ENCODE assay signal across 15 cellular contexts in the genomic region with DNA sequence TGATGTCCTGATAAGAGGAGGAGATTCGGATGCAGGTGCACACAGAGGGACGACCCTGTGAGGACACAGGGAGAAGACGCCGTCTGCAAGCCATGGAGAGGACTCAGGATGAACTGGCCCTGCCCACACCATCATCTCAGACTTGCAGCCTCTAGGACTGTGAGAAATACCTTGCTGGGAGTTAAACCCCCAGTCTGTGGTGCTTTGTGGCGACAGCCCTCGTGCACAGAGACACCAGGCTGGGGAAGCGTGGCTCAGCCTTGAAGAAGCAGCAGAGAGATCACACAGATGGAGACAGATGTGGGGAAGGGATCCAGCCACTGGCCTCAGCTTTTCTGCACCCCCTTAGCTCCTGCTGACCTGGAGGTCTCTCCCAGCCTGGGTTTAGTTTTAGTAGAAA. TPM values are rescaled to one million over a fixed set of nuclear protein-coding genes. Genes with fewer than 3 reads are reported as not detected.
DNase-seq lines count a peak whose midpoint lies in the region; ATAC-seq, FAIRE-seq and TF ChIP-seq lines count a peak whose summit lies in the region.
"Had no signal": no experiment of that assay in that cellular context is flagged by ENCODE, and none has a peak within 500 bp of the region (broad histone marks: within the 10 kb centered on the region; RNA-seq: fewer than 3 reads in every experiment).

No MANE protein-coding gene starts in this region.

- H2BK20ac ChIP-seq in IMR-90 (ENCODE audit: low read depth, low read length) = peak overlapping the region; percentile 10; the same call in 1 of the 2 replicates

- dilution Hi-C loops in IMR-90 (cut with HindIII; ENCODE audit: low sequenced_read_pairs, unreplicated experiment) = no loop called here

- TF ChIP-seq RAD21 in IMR-90 (IDR thresholded peaks at IDR 0.05; ENCODE audit: low read length) = no peak

- H3K9ac ChIP-seq in IMR-90 (ENCODE audit: low read depth, low read length) (no peak overlapping the region), neural progenitor cell (no peak overlapping the region)
- H3K9ac ChIP-seq: BLaER1 had no signal

- H3F3A ChIP-seq in neural progenitor cell (ENCODE audit: low read depth) = no peaks in the 10 kb centered on the region

- H2BK15ac ChIP-seq in IMR-90 (ENCODE audit: low read depth, low read length) = peak overlapping the region; percentile 57; the same call in 1 of the 3 replicates

- H3K4me2 ChIP-seq in IMR-90 (ENCODE audit: low read depth, low read length) (no peak overlapping the region), neural progenitor cell (no peak overlapping the region)
- H3K4me2 ChIP-seq: BLaER1 had no signal

- H3K4me3 ChIP-seq in IMR-90 (ENCODE audit: insufficient read depth, low read depth, low read length) (no peak overlapping the region), bronchial epithelial cell (ENCODE audit: low read depth, low read length) (no peak overlapping the region), neural progenitor cell (no peak overlapping the region)
- H3K4me3 ChIP-seq: BLaER1 had no signal

- no peak overlapping the region; the same call in 1 of the 2 replicates for H3K4ac ChIP-seq in IMR-90 (ENCODE audit: low read depth, low read length)

- no peaks in the 10 kb centered on the region for H3K36me3 ChIP-seq in IMR-90 (ENCODE audit: control insufficient read depth, insufficient read depth, low read length)
- H3K36me3 ChIP-seq in bronchial epithelial cell (ENCODE audit: control insufficient read depth, insufficient read depth, low read length) = no peaks in the 10 kb centered on the region
- H3K36me3 ChIP-seq in neural progenitor cell = no peaks in the 10 kb centered on the region
- H3K36me3 ChIP-seq: BLaER1 had no signal

- no peak overlapping the region for H4K8ac ChIP-seq in IMR-90 (ENCODE audit: low read depth in 2 of 2, low read length in 2 of 2)

- no peak overlapping the region for H4K91ac ChIP-seq in IMR-90 (ENCODE audit: insufficient read depth, low read depth, low read length)

- FAIRE-seq in bronchial epithelial cell (lab: Jason Lieb, UNC) = peak; percentile 32
- FAIRE-seq in HTR-8/SVneo (lab: Jason Lieb, UNC) = no peak

- H3K4me1 ChIP-seq in IMR-90 (ENCODE audit: control insufficient read depth, insufficient read depth, low read length) (peaks cover 8% of the 10 kb centered on the region), neural progenitor cell (peaks cover 5% of the 10 kb centered on the region)
- H3K4me1 ChIP-seq: Caco-2 had no signal

- peaks cover 5% of the 10 kb centered on the region for H3K27me3 Mint-ChIP-seq in neural progenitor cell (ENCODE audit: insufficient read depth, low read depth)

- H3K27ac Mint-ChIP-seq in neural progenitor cell = no peak overlapping the region
- H3K27ac Mint-ChIP-seq: HFFc6 had no signal

- intact Hi-C loops in IMR-90 (cut with micrococcal nuclease) = loop anchor here (5.0 to 10.0 kb wide), 3 partner anchors 253 to 1316 kb away; no protein-coding TSS in a partner anchor

- no peak for ATAC-seq in IMR-90 (ENCODE audit: low read depth)

- no peak overlapping the region for H3K27ac ChIP-seq in IMR-90 (ENCODE audit: insufficient read depth, low read length)
- H3K27ac ChIP-seq in neural progenitor cell = no peak overlapping the region
- H3K27ac ChIP-seq: 22Rv1, BLaER1 had no signal

- no peak overlapping the region for H4K5ac ChIP-seq in IMR-90 (ENCODE audit: low read depth, low read length)

- H3K9me1 ChIP-seq in IMR-90 (ENCODE audit: insufficient read depth, low read length) = peaks cover 2% of the 10 kb centered on the region

- no peak overlapping the region for H2AFZ ChIP-seq in IMR-90 (replicated peaks; ENCODE audit: low read length, poor library complexity)
- no peak overlapping the region for H2AFZ ChIP-seq in neural progenitor cell (replicated peaks)

- H3K18ac ChIP-seq in IMR-90 (ENCODE audit: low read depth, low read length) = no peak overlapping the region

- H2AK9ac ChIP-seq in IMR-90 (replicated peaks; ENCODE audit: low read depth, low read length, poor library complexity) = no peak overlapping the region

- TF ChIP-seq CTCF in IMR-90 (conservative IDR thresholded peaks at IDR 0.05; ENCODE audit: low read depth, low read length) (no peak), bronchial epithelial cell (IDR thresholded peaks at IDR 0.05; ENCODE audit: insufficient read depth, low read length, severe bottlenecking) (no peak), neural progenitor cell (IDR thresholded peaks at IDR 0.05) (no peak)

- H3K4me1 Mint-ChIP-seq in neural progenitor cell = peaks cover 37% of the 10 kb centered on the region

- in situ Hi-C loops in IMR-90 (cut with MboI; ENCODE audit: low sequenced_read_pairs) = loop anchor here (10.0 kb wide), 2 partner anchors 576 to 1566 kb away; no protein-coding TSS in a partner anchor

- no peak overlapping the region; the same call in 1 of the 2 replicates for H3K14ac ChIP-seq in IMR-90 (replicated peaks; ENCODE audit: low read depth, low read length)

- no peak overlapping the region for H2BK5ac ChIP-seq in IMR-90 (ENCODE audit: low read depth, low read length, poor library complexity, severe bottlenecking)

- H2AK5ac ChIP-seq in IMR-90 (ENCODE audit: low read depth, low read length) = peak overlapping the region; percentile 16; the same call in 1 of the 2 replicates

- CTCF ChIA-PET in IMR-90 (lab: Yijun Ruan, JAX) = no interaction called here

- no peak for TF ChIP-seq POLR2A in IMR-90 (IDR thresholded peaks at IDR 0.05; ENCODE audit: low read depth, low read length)

- H3K79me2 ChIP-seq in neural progenitor cell (ENCODE audit: low read depth) = no peaks in the 10 kb centered on the region

- H3K56ac ChIP-seq in IMR-90 (ENCODE audit: extremely low read depth, insufficient read depth, low read length) = no peak overlapping the region

- no peaks in the 10 kb centered on the region for H3K9me3 Mint-ChIP-seq in neural progenitor cell
- H3K9me3 Mint-ChIP-seq: CD8-positive, alpha-beta memory T cell; HFFc6 had no signal

- peak overlapping the region; percentile 38 for H2BK120ac ChIP-seq in IMR-90 (ENCODE audit: low read depth, low read length)

- H3K27me3 ChIP-seq in IMR-90 (ENCODE audit: control insufficient read depth, insufficient read depth, low read length) (peaks cover 9% of the 10 kb centered on the region), bronchial epithelial cell (ENCODE audit: control insufficient read depth, insufficient read depth, low read length) (peaks cover 3% of the 10 kb centered on the region), neural progenitor cell (peaks cover 9% of the 10 kb centered on the region)
- H3K27me3 ChIP-seq: BLaER1 had no signal

- no peaks in the 10 kb centered on the region for H3K79me1 ChIP-seq in IMR-90 (ENCODE audit: low read depth in 1 of 2, low read length in 2 of 2)

- POLR2A ChIA-PET in IMR-90 (lab: Charles Lee; ENCODE audit: unreplicated experiment) = no interaction called here

- BruUV-seq in IMR-90 (replicated peaks; lab: Mats Ljungman, UMichigan) = no TSS peak

- peak; percentile 63 for DNase-seq in activated CD8-positive, alpha-beta memory T cell treated with anti-CD3 and anti-CD28 coated beads for 24 hours
- no peak for DNase-seq in activated CD8-positive, alpha-beta memory T cell treated with anti-CD3 and anti-CD28 coated beads, Interleukin-2, amount 50 U/mL, for 48 hours
- DNase-seq in IMR-90 (no peak), bronchial epithelial cell (ENCODE audit: low read depth) (no peak), neural progenitor cell (ENCODE audit: low spot score) (no peak), cortex of kidney (lab: John Stamatoyannopoulos, UW) (no peak), HTR-8/SVneo (ENCODE audit: insufficient read length, low spot score) (no peak)
- DNase-seq in effector CD8-positive, alpha-beta T cell (lab: John Stamatoyannopoulos, UW) = no peak
- DNase-seq: AML-193, Caco-2, HCEC 1CT, HFFc6 had no signal

- H3K9me3 ChIP-seq in IMR-90 (ENCODE audit: control insufficient read depth, insufficient read depth, low read length) (no peaks in the 10 kb centered on the region), neural progenitor cell (ENCODE audit: low read depth) (no peaks in the 10 kb centered on the region)
- H3K9me3 ChIP-seq: BLaER1, Caco-2 had no signal

- H3K4me3 Mint-ChIP-seq in neural progenitor cell = peak overlapping the region; percentile 51
- H3K4me3 Mint-ChIP-seq: HFFc6 had no signal

- H3K36me3 Mint-ChIP-seq in neural progenitor cell = no peaks in the 10 kb centered on the region
- H3K36me3 Mint-ChIP-seq: CD8-positive, alpha-beta memory T cell had no signal

- 100% methylated on average over 1 of the region's 7 CpGs; no CpG with 5 or more reads in 1 of the 2 experiments for WGBS in IMR-90 (ENCODE audit: extremely low coverage in 2 of 2, insufficient read length in 1 of 2), 2 experiments

- no peak overlapping the region for H3K23ac ChIP-seq in IMR-90 (ENCODE audit: low read depth, low read length)

- H4K20me1 ChIP-seq in IMR-90 (ENCODE audit: insufficient read depth, low read length) = no peaks in the 10 kb centered on the region
- H4K20me1 ChIP-seq in neural progenitor cell (ENCODE audit: low read depth) = no peaks in the 10 kb centered on the region
- H4K20me1 ChIP-seq: BLaER1 had no signal

TF ChIP-seq in IMR-90, 13 proteins besides CTCF, POLR2A, EP300 and RAD21:
- TF ChIP-seq MXI1 (IDR thresholded peaks at IDR 0.05; ENCODE audit: borderline replicate concordance, low read depth, low read length) (no peak), MAZ (IDR thresholded peaks at IDR 0.05; ENCODE audit: borderline replicate concordance, low read depth, low read length) (no peak), CEBPB (IDR thresholded peaks at IDR 0.05; ENCODE audit: low read depth, low read length) (no peak), SMC3 (IDR thresholded peaks at IDR 0.05; ENCODE audit: low read depth, low read length) (no peak), BHLHE40 (IDR thresholded peaks at IDR 0.05; ENCODE audit: low read depth, low read length) (no peak), RFX5 (IDR thresholded peaks at IDR 0.05; ENCODE audit: low read depth, low read length) (no peak), MAFK (IDR thresholded peaks at IDR 0.05; ENCODE audit: low read depth, low read length) (no peak), RCOR1 (IDR thresholded peaks at IDR 0.05; ENCODE audit: insufficient replicate concordance, low read length) (no peak), NFE2L2 (IDR thresholded peaks at IDR 0.05; ENCODE audit: low read depth, low read length) (no peak), CHD1 (IDR thresholded peaks at IDR 0.05; ENCODE audit: low read depth, low read length) (no peak)

RNA-seq across cellular contexts. Expression of a gene that starts 26.3 kb away (rescaled TPM):
- total RNA-seq in IMR-90 (2012; rRNA removed) (111 and 124 TPM in 2 replicates), bronchial epithelial cell (39.2 and 54.8 TPM in 2 replicates), neural progenitor cell (ENCODE audit: low replicate concordance) (27.2 and 38.0 TPM in 2 replicates)
- 92.3 and 97.1 TPM in 2 replicates for polyA plus RNA-seq in IMR-90 (2012; rRNA removed)
- 54.3 and 69.2 TPM in 2 replicates for polyA plus RNA-seq in IMR-90 (2012; cell fraction: cytosol; rRNA removed)
- 219 and 253 TPM in 2 replicates for polyA plus RNA-seq in IMR-90 (2012; cell fraction: nucleus; rRNA removed; ENCODE audit: low replicate concordance)
